ENCODE assay signal across 19 cellular contexts in genomic region chr20:57663241-57663640, GRCh38. TPM values are rescaled to one million over a fixed set of nuclear protein-coding genes. Genes with fewer than 3 reads are reported as not detected.
DNase-seq lines count a peak whose midpoint lies in the region; ATAC-seq and TF ChIP-seq lines count a peak whose summit lies in the region.
"Had no signal": no experiment of that assay in that cellular context is flagged by ENCODE, and none has a peak within 500 bp of the region (broad histone marks: within the 10 kb centered on the region; RNA-seq: fewer than 3 reads in every experiment).

No MANE protein-coding gene starts in this region.

- no peak overlapping the region for H3K4me3 Mint-ChIP-seq in CD14-positive monocyte
- no peak overlapping the region for H3K4me3 Mint-ChIP-seq in naive thymus-derived CD8-positive, alpha-beta T cell

- no peak; the same call in 2 of the 3 replicates for ATAC-seq in RWPE2 (ENCODE audit: low read depth)
- no peak for ATAC-seq in left ventricle myocardium superior
- ATAC-seq in sciatic nerve = no peak
- no peak for ATAC-seq in naive thymus-derived CD8-positive, alpha-beta T cell
- no peak for ATAC-seq in HG03432 (IDR thresholded peaks at IDR 0.05; ENCODE audit: unreplicated experiment)
- ATAC-seq: mucosa of descending colon had no signal

- H3K27ac Mint-ChIP-seq in CD14-positive monocyte = no peak overlapping the region
- peak overlapping the region in 3 of 10 donors; percentile 42 to 84 (median 52) for H3K27ac Mint-ChIP-seq in naive thymus-derived CD8-positive, alpha-beta T cell

- POLR2A ChIA-PET in naive thymus-derived CD8-positive, alpha-beta T cell (lab: Charles Lee) = no interaction called here

- no peak for TF ChIP-seq CTCF in CD14-positive monocyte (IDR thresholded peaks at IDR 0.05)
- TF ChIP-seq CTCF in RWPE2 (IDR thresholded peaks at IDR 0.05; ENCODE audit: poor library complexity, severe bottlenecking) = no peak

- no peaks in the 10 kb centered on the region for H3K4me1 Mint-ChIP-seq in CD14-positive monocyte
- peaks cover 14 to 39% (median 22%) of the 10 kb centered on the region in 4 donors for H3K4me1 Mint-ChIP-seq in naive thymus-derived CD8-positive, alpha-beta T cell

- peak; percentile 35 for DNase-seq in CD14-positive monocyte (ENCODE audit: low spot score)
- DNase-seq in RWPE2 (ENCODE audit: low spot score) = peak; percentile 84
- peak; percentile 7 for DNase-seq in left ventricle myocardium superior
- peak; percentile 43 for DNase-seq in sciatic nerve (ENCODE audit: low spot score)
- DNase-seq in midbrain (lab: John Stamatoyannopoulos, UW) = no peak
- DNase-seq in naive thymus-derived CD8-positive, alpha-beta T cell = no peak
- no peak for DNase-seq in D341Med (ENCODE audit: low spot score)
- DNase-seq: activated CD4-positive, alpha-beta T cell treated with anti-CD3 and anti-CD28 coated beads for 4 hours; activated CD8-positive, alpha-beta memory T cell treated with anti-CD3 and anti-CD28 coated beads, Interleukin-2, amount 50 U/mL, for 48 hours; NCI-H1436 treated with DMSO at 0.1 percent for 48 hours; NCI-H748 treated with DMSO at 0.1 percent for 48 hours; nucleus accumbens; OCI-M1; stimulated activated CD4-positive, alpha-beta T cell treated with anti-CD3 and anti-CD28 coated beads, Interleukin-1b, Interleukin-23, amount 100 ng/mL, for 48 hours; T-helper 9 cell had no signal

- H3K36me3 ChIP-seq in RWPE2 (ENCODE audit: low read depth) = peaks cover 79% of the 10 kb centered on the region

- no peaks in the 10 kb centered on the region for H3K9me3 ChIP-seq in RWPE2 (ENCODE audit: severe bottlenecking)
- H3K9me3 ChIP-seq: mucosa of descending colon had no signal

- intact Hi-C loops in CD14-positive monocyte (cut with micrococcal nuclease) (no loop called here), left ventricle myocardium superior (cut with micrococcal nuclease) (no loop called here), sciatic nerve (cut with DNase I) (no loop called here)

- no peaks in the 10 kb centered on the region for H3K36me3 Mint-ChIP-seq in CD14-positive monocyte
- H3K36me3 Mint-ChIP-seq in naive thymus-derived CD8-positive, alpha-beta T cell = no peaks in the 10 kb centered on the region

- peak overlapping the region; percentile 28 for H3K27ac ChIP-seq in RWPE2 (ENCODE audit: poor library complexity, severe bottlenecking)

- no peaks in the 10 kb centered on the region for H3K27me3 ChIP-seq in RWPE2 (ENCODE audit: insufficient read depth, poor library complexity, severe bottlenecking)

- H3K4me3 ChIP-seq in RWPE2 (ENCODE audit: severe bottlenecking) = no peak overlapping the region
- H3K4me3 ChIP-seq: mucosa of descending colon had no signal

- peaks cover 0 to 6% (median 1%) of the 10 kb centered on the region in 3 donors for H3K27me3 Mint-ChIP-seq in CD14-positive monocyte (ENCODE audit: low read depth in 3 of 3)
- no peaks in the 10 kb centered on the region for H3K27me3 Mint-ChIP-seq in naive thymus-derived CD8-positive, alpha-beta T cell

- H3K9me3 Mint-ChIP-seq in CD14-positive monocyte = peaks cover 0 to 3% (median 0%) of the 10 kb centered on the region in 7 donors
- no peaks in the 10 kb centered on the region for H3K9me3 Mint-ChIP-seq in naive thymus-derived CD8-positive, alpha-beta T cell

- peaks cover 11% of the 10 kb centered on the region for H3K4me1 ChIP-seq in RWPE2 (ENCODE audit: insufficient read depth, poor library complexity, severe bottlenecking)

RNA-seq across cellular contexts. Expression of gene ZBP1, which starts 43.0 kb away (rescaled TPM):
- polyA plus RNA-seq in CD14-positive monocyte = 1 to 10 TPM; 2.8 to 3.0 TPM
- total RNA-seq in left ventricle myocardium superior = 0.15 TPM
- total RNA-seq in sciatic nerve = 0.49 TPM
- total RNA-seq in naive thymus-derived CD8-positive, alpha-beta T cell = 10 to 100 TPM; 10.2 to 10.5 TPM
- polyA plus RNA-seq in naive thymus-derived CD8-positive, alpha-beta T cell = 10 to 100 TPM in 1 of 3 donors, 1 to 10 TPM in 2; 6.2 to 10.9 (median 6.4) TPM
- total RNA-seq: fibroblast of villous mesenchyme, G401 had no signal

RNA-seq across cellular contexts. Expression of gene PMEPA1, which starts 46.6 kb away (rescaled TPM):
- polyA plus RNA-seq in CD14-positive monocyte = under 1 TPM; 0.59 to 0.73 TPM
- 24.7 TPM for total RNA-seq in left ventricle myocardium superior
- 26.3 TPM for total RNA-seq in sciatic nerve
- 10 to 100 TPM; 12.2 to 14.3 TPM for total RNA-seq in naive thymus-derived CD8-positive, alpha-beta T cell
- polyA plus RNA-seq in naive thymus-derived CD8-positive, alpha-beta T cell = 1 to 10 TPM; 1.6 to 5.0 (median 3.5) TPM

Comparison
In these comparisons a context has a peak if more than half of its experiments do, and no peak if none do; other contexts are left out.
1. DNase-seq: peak in CD14-positive monocyte (single experiment), RWPE2 (single experiment), left ventricle myocardium superior (single experiment) and sciatic nerve (single experiment); none in midbrain (single experiment), naive thymus-derived CD8-positive, alpha-beta T cell (0 of 10) and D341Med (single experiment).